Comparison of ENCODE assay signal across 25 cellular contexts in the genomic region with DNA sequence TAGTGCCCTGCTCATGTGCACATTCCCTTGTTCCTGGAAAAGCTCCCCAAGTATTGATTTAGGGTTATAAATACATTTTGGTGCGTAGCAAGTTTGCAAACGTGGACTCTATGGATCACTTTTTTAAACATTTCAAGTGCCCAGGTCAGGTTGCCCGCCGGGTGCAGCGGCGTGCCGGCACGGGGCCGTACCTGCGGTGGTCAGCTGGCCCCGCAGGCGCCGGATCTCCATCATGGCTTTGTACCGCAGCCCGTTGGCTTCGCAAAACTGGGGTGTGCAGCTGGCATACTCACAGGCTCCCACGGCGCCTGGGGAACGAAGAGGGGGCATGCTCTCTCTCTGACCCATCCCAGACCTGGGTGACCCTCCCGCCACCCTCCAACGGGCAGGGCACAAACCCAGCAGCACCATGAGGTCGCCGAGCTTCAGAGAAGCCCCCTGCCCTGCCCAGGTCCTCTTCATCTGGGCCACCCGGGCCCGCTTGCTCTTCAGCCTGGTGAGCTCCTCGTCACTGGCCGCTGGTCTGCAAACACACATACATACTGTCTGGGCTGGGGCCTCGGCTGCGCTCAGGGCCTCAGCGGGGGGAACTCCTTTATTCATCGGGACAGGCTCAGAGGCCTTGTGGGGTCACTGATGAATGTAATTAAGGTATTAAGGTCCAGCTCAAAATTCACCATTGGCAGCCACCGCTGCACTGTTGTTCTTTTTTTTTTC.
"Had no signal": no experiment of that assay in that cellular context is flagged by ENCODE, and none has a peak within 500 bp of the region (broad histone marks: within the 10 kb centered on the region; RNA-seq: fewer than 3 reads in every experiment).

No MANE protein-coding gene starts in this region.

- H3K9me3 Mint-ChIP-seq: activated CD4-positive, alpha-beta T cell treated with anti-CD3 and anti-CD28 coated beads, Interleukin-2, amount 10 ng/mL, durations not matched to agents 24 days and 14 days; activated naive CD4-positive, alpha-beta T cell treated with anti-CD3 and anti-CD28 coated beads, Interleukin-2, amount 50 U/mL, for 72 hours; activated naive CD8-positive, alpha-beta T cell treated with anti-CD3 and anti-CD28 coated beads, Interleukin-2, amount 50 U/mL, for 24 hours; activated T-cell treated with anti-CD3 and anti-CD28 coated beads, Interleukin-2, amount 50 U/mL, for 24 hours; activated T-helper 1 cell treated with anti-CD3 and anti-CD28 coated beads, Interleukin-12 subunit alpha, Interleukin-12 subunit beta, Interleukin-2, Interleukin-4 antibody, amounts not matched to agents 30 ng/mL and 10 ng/mL and 1 ng/mL, durations not matched to agents 14 hours and 24 hours and 36 hours; brain; central memory CD8-positive, alpha-beta T cell had no signal

- ATAC-seq: activated CD8-positive, alpha-beta memory T cell treated with anti-CD3 and anti-CD28 coated beads, Interleukin-2, amount 10 ng/mL, durations not matched to agents 7 days and 5 days; activated naive CD4-positive, alpha-beta T cell treated with anti-CD3 and anti-CD28 coated beads, Interleukin-2, amount 50 U/mL, for 72 hours; activated naive CD8-positive, alpha-beta T cell treated with anti-CD3 and anti-CD28 coated beads, Interleukin-2, amount 50 U/mL, for 24 hours; Panc1 had no signal

- H3K27ac ChIP-seq: KMS-11, SK-N-MC had no signal

- H3K4me3 Mint-ChIP-seq: activated CD4-positive, alpha-beta T cell treated with anti-CD3 and anti-CD28 coated beads, Interleukin-2, amount 10 ng/mL, durations not matched to agents 24 days and 14 days; activated CD8-positive, alpha-beta memory T cell treated with anti-CD3 and anti-CD28 coated beads, Interleukin-2, amount 10 ng/mL, durations not matched to agents 7 days and 5 days; activated naive CD8-positive, alpha-beta T cell treated with anti-CD3 and anti-CD28 coated beads, Interleukin-2, amount 50 U/mL, for 24 hours; activated T-cell treated with anti-CD3 and anti-CD28 coated beads, Interleukin-2, amount 50 U/mL, for 24 hours; activated T-helper 1 cell treated with anti-CD3 and anti-CD28 coated beads, Interleukin-12 subunit alpha, Interleukin-12 subunit beta, Interleukin-2, Interleukin-4 antibody, amounts not matched to agents 30 ng/mL and 10 ng/mL and 1 ng/mL, durations not matched to agents 14 hours and 24 hours and 36 hours; brain; central memory CD8-positive, alpha-beta T cell had no signal

- DNase-seq: activated CD4-positive, alpha-beta T cell treated with anti-CD3 and anti-CD28 coated beads, Interleukin-2, amount 10 ng/mL, durations not matched to agents 24 days and 14 days; activated CD4-positive, alpha-beta T cell treated with anti-CD3 and anti-CD28 coated beads, Interleukin-2, amount 50 U/mL, for 48 hours; activated CD4-positive, CD25-positive, alpha-beta regulatory T cell treated with anti-CD3 and anti-CD28 coated beads, Interleukin-2, amount 50 U/mL, for 72 hours; activated CD8-positive, alpha-beta memory T cell treated with anti-CD3 and anti-CD28 coated beads, Interleukin-2, amount 10 ng/mL, durations not matched to agents 7 days and 5 days; activated effector memory CD4-positive, alpha-beta T cell treated with Interleukin-2 at 50 U/mL for 16 hours; activated naive CD4-positive, alpha-beta T cell; activated naive CD8-positive, alpha-beta T cell treated with anti-CD3 and anti-CD28 coated beads, Interleukin-2, amount 50 U/mL, for 24 hours; activated T-cell treated with anti-CD3 and anti-CD28 coated beads, Interleukin-2, amount 50 U/mL, for 24 hours; amniotic stem cell; NCI-H1092; NCI-H1417 treated with DMSO at 0.1 percent for 48 hours; NCI-H1694 treated with DMSO at 0.1 percent for 48 hours; NCI-H2029 treated with DMSO at 0.1 percent for 48 hours; NCI-H345; NCI-H510A; NCI-H526 treated with DMSO at 0.1 percent for 48 hours; NCI-H82; SW 1271 had no signal

- H3K27me3 Mint-ChIP-seq: activated CD4-positive, alpha-beta T cell treated with anti-CD3 and anti-CD28 coated beads, Interleukin-2, amount 10 ng/mL, durations not matched to agents 24 days and 14 days; activated CD8-positive, alpha-beta memory T cell treated with anti-CD3 and anti-CD28 coated beads, Interleukin-2, amount 10 ng/mL, durations not matched to agents 7 days and 5 days; activated naive CD8-positive, alpha-beta T cell treated with anti-CD3 and anti-CD28 coated beads, Interleukin-2, amount 50 U/mL, for 24 hours; activated T-cell treated with anti-CD3 and anti-CD28 coated beads, Interleukin-2, amount 50 U/mL, for 24 hours; brain; central memory CD8-positive, alpha-beta T cell had no signal

- H3K4me1 Mint-ChIP-seq: activated CD4-positive, alpha-beta T cell treated with anti-CD3 and anti-CD28 coated beads, Interleukin-2, amount 10 ng/mL, durations not matched to agents 24 days and 14 days; activated CD8-positive, alpha-beta memory T cell treated with anti-CD3 and anti-CD28 coated beads, Interleukin-2, amount 10 ng/mL, durations not matched to agents 7 days and 5 days; activated naive CD8-positive, alpha-beta T cell treated with anti-CD3 and anti-CD28 coated beads, Interleukin-2, amount 50 U/mL, for 24 hours; brain; central memory CD8-positive, alpha-beta T cell had no signal

- H3K27ac Mint-ChIP-seq: activated CD4-positive, alpha-beta T cell treated with anti-CD3 and anti-CD28 coated beads, Interleukin-2, amount 10 ng/mL, durations not matched to agents 24 days and 14 days; activated CD8-positive, alpha-beta memory T cell treated with anti-CD3 and anti-CD28 coated beads, Interleukin-2, amount 10 ng/mL, durations not matched to agents 7 days and 5 days; activated naive CD8-positive, alpha-beta T cell treated with anti-CD3 and anti-CD28 coated beads, Interleukin-2, amount 50 U/mL, for 24 hours; activated T-cell treated with anti-CD3 and anti-CD28 coated beads, Interleukin-2, amount 50 U/mL, for 24 hours; activated T-helper 1 cell treated with anti-CD3 and anti-CD28 coated beads, Interleukin-12 subunit alpha, Interleukin-12 subunit beta, Interleukin-2, Interleukin-4 antibody, amounts not matched to agents 30 ng/mL and 10 ng/mL and 1 ng/mL, durations not matched to agents 14 hours and 24 hours and 36 hours; brain had no signal

- H3K4me3 ChIP-seq: SK-N-MC had no signal
